ENCODE assay signal across 16 cellular contexts in genomic region chr7:106067678-106068077, GRCh38. TPM values are rescaled to one million over a fixed set of nuclear protein-coding genes. Genes with fewer than 3 reads are reported as not detected.
DNase-seq lines count a peak whose midpoint lies in the region; ATAC-seq, FAIRE-seq and TF ChIP-seq lines count a peak whose summit lies in the region.
"Had no signal": no experiment of that assay in that cellular context is flagged by ENCODE, and none has a peak within 500 bp of the region (broad histone marks: within the 10 kb centered on the region; RNA-seq: fewer than 3 reads in every experiment).

No MANE protein-coding gene starts in this region.

- no peaks in the 10 kb centered on the region for H3K27me3 Mint-ChIP-seq in activated CD4-positive, alpha-beta T cell treated with anti-CD3 and anti-CD28 coated beads, Interleukin-2, amount 10 ng/mL, durations not matched to agents 7 days and 5 days
- no peaks in the 10 kb centered on the region for H3K27me3 Mint-ChIP-seq in CD4-positive, alpha-beta T cell

- TF ChIP-seq RAD21 in K562 (CRISPR knock-in tag; conservative IDR thresholded peaks at IDR 0.05 in 1 of 2, IDR thresholded peaks at IDR 0.05 in 1 of 2) = no peak

- whole genome bisulfite sequencing in K562 (ENCODE audit: insufficient coverage, low coverage, missing lambda C conversion rate) = 37% methylated on average over 3 of the region's 3 CpGs
- 41 to 82% methylated on average over 3 of the region's 3 CpGs for WGBS in sigmoid colon, 2 donors

- no peak overlapping the region for H3K4me3 Mint-ChIP-seq in activated CD4-positive, alpha-beta T cell treated with anti-CD3 and anti-CD28 coated beads, Interleukin-2, amount 10 ng/mL, durations not matched to agents 7 days and 5 days
- H3K4me3 Mint-ChIP-seq in CD4-positive, alpha-beta T cell = no peak overlapping the region

- no peaks in the 10 kb centered on the region for H3K9me2 ChIP-seq in Karpas-422 (replicated peaks; ENCODE audit: insufficient read depth, low read length)

- H3K4me3 ChIP-seq in Karpas-422 (ENCODE audit: low read length) (no peak overlapping the region), K562 (no peak overlapping the region), sigmoid colon (no peak overlapping the region), vagina (no peak overlapping the region)
- H3K4me3 ChIP-seq: SJSA1 had no signal

- H3K36me3 ChIP-seq in Karpas-422 (ENCODE audit: insufficient read depth, low read length) (no peaks in the 10 kb centered on the region), K562 (ENCODE audit: control insufficient read depth, insufficient read depth, low read length) (no peaks in the 10 kb centered on the region), sigmoid colon (no peaks in the 10 kb centered on the region), vagina (no peaks in the 10 kb centered on the region)
- H3K36me3 ChIP-seq: SJSA1 had no signal

- in situ Hi-C loops in K562 (cut with MboI) = no loop called here

- H3K4me1 Mint-ChIP-seq in activated CD4-positive, alpha-beta T cell treated with anti-CD3 and anti-CD28 coated beads, Interleukin-2, amount 10 ng/mL, durations not matched to agents 7 days and 5 days = peaks cover 54% of the 10 kb centered on the region
- peaks cover 47% of the 10 kb centered on the region for H3K4me1 Mint-ChIP-seq in CD4-positive, alpha-beta T cell (ENCODE audit: low read depth)

- BruUV-seq in K562 (replicated peaks; lab: Mats Ljungman, UMichigan) = no TSS peak

- no peaks in the 10 kb centered on the region for H3K9me3 Mint-ChIP-seq in activated CD4-positive, alpha-beta T cell treated with anti-CD3 and anti-CD28 coated beads, Interleukin-2, amount 10 ng/mL, durations not matched to agents 7 days and 5 days
- H3K9me3 Mint-ChIP-seq in CD4-positive, alpha-beta T cell = no peaks in the 10 kb centered on the region

- POLR2A ChIA-PET in K562 (lab: Yijun Ruan, JAX) = interaction anchor here (0.7 to 1.4 kb wide), 2 partner anchors 13 to 213 kb away, joined by 4 to 5 read pairs; no protein-coding TSS in a partner anchor
- POLR2A ChIA-PET in activated CD4-positive, alpha-beta T cell treated with anti-CD3 and anti-CD28 coated beads, Interleukin-2, amount 10 ng/mL, durations not matched to agents 7 days and 5 days (lab: Charles Lee) = no interaction called here
- POLR2A ChIA-PET in CD4-positive, alpha-beta T cell (lab: Charles Lee) = no interaction called here

- peaks cover 3% of the 10 kb centered on the region; the same call in 1 of the 2 replicates for H3K79me2 ChIP-seq in Karpas-422 (ENCODE audit: low read length)
- no peaks in the 10 kb centered on the region for H3K79me2 ChIP-seq in K562 (ENCODE audit: control insufficient read depth, insufficient read depth, low read length)

- TF ChIP-seq POLR2A in K562 (conservative IDR thresholded peaks at IDR 0.05) (no peak), sigmoid colon (IDR thresholded peaks at IDR 0.05) (no peak), vagina (IDR thresholded peaks at IDR 0.05) (no peak)

- FAIRE-seq in K562 (lab: Jason Lieb, UNC) = no peak

- DNase-seq in Karpas-422 = no peak
- no peak for DNase-seq in K562 (ENCODE audit: extremely low read depth in 1 of 4, low spot score in 3 of 4)
- DNase-seq in sigmoid colon = no peak
- no peak for DNase-seq in vagina (ENCODE audit: extremely low spot score in 2 of 2)
- no peak for DNase-seq in activated CD8-positive, alpha-beta memory T cell treated with anti-CD3 and anti-CD28 coated beads, Interleukin-2, amount 50 U/mL, for 48 hours
- no peak for DNase-seq in activated CD4-positive, alpha-beta T cell treated with anti-CD3 and anti-CD28 coated beads, Interleukin-2, amount 10 ng/mL, durations not matched to agents 7 days and 5 days
- DNase-seq in CD4-positive, alpha-beta T cell = no peak
- DNase-seq: DMS79, NCI-H1694, NCI-H2081, NCI-H2171, NCI-H524 treated with DMSO at 0.1 percent for 48 hours, NCI-H82, OCI-M1 had no signal

- H3K9me1 ChIP-seq in K562 (ENCODE audit: control insufficient read depth, insufficient read depth, low read length) = peaks cover 7% of the 10 kb centered on the region

- H3K27me3 ChIP-seq in Karpas-422 (ENCODE audit: low read length) (no peaks in the 10 kb centered on the region), K562 (ENCODE audit: control insufficient read depth in 2 of 2, insufficient read depth in 2 of 2, low read length in 2 of 2) (peaks cover 15 to 41% of the 10 kb centered on the region in 2 experiments; a peak in 4 of 5 replicates), sigmoid colon (no peaks in the 10 kb centered on the region), vagina (no peaks in the 10 kb centered on the region)
- no peaks in the 10 kb centered on the region for H3K27me3 ChIP-seq in CD4-positive, alpha-beta T cell (ENCODE audit: control insufficient read depth, insufficient read depth, low read length)
- H3K27me3 ChIP-seq: SJSA1 had no signal

- H3K9me3 ChIP-seq in Karpas-422 (ENCODE audit: low read length) = no peaks in the 10 kb centered on the region
- H3K9me3 ChIP-seq in K562 (replicated peaks; ENCODE audit: control insufficient read depth, insufficient read depth, low read depth, low read length) = no peaks in the 10 kb centered on the region
- no peaks in the 10 kb centered on the region for H3K9me3 ChIP-seq in sigmoid colon
- no peaks in the 10 kb centered on the region for H3K9me3 ChIP-seq in vagina
- H3K9me3 ChIP-seq in CD4-positive, alpha-beta T cell (ENCODE audit: control insufficient read depth, low read length) = no peaks in the 10 kb centered on the region
- H3K9me3 ChIP-seq: SJSA1 had no signal

- H3K9ac ChIP-seq in Karpas-422 (ENCODE audit: low read length) (peak overlapping the region; percentile 72), K562 (ENCODE audit: insufficient read depth in 1 of 2, low read depth in 2 of 2, low read length in 2 of 2) (no peak overlapping the region)

- no peak for TF ChIP-seq EP300 in K562 (IDR thresholded peaks at IDR 0.05; ENCODE audit: low read length)
- peak; percentile 69 to 96 (median 88) for TF ChIP-seq EP300 in sigmoid colon (IDR thresholded peaks at IDR 0.05)

- peak overlapping the region; percentile 99 for H3K27ac ChIP-seq in Karpas-422 (ENCODE audit: low read length)
- no peak overlapping the region for H3K27ac ChIP-seq in K562 (ENCODE audit: extremely low read depth, low read depth, low read length)
- H3K27ac ChIP-seq in sigmoid colon = peak overlapping the region; percentile 88 to 90 (median 88)
- peak overlapping the region; percentile 63 for H3K27ac ChIP-seq in vagina
- no peak overlapping the region for H3K27ac ChIP-seq in CD4-positive, alpha-beta T cell (ENCODE audit: low read depth, low read length)
- H3K27ac ChIP-seq: SJSA1 had no signal

- TF ChIP-seq CTCF in K562 (IDR thresholded peaks at IDR 0.05 in 2 of 3, conservative IDR thresholded peaks at IDR 0.05 in 1 of 3; ENCODE audit: insufficient read depth in 2 of 3, low read depth in 1 of 3, low read length in 3 of 3) (no peak), sigmoid colon (IDR thresholded peaks at IDR 0.05) (no peak), vagina (IDR thresholded peaks at IDR 0.05) (no peak)
- no peak for TF ChIP-seq CTCF in CD4-positive, alpha-beta T cell (IDR thresholded peaks at IDR 0.05)

- H4K20me1 ChIP-seq in Karpas-422 (ENCODE audit: insufficient read depth, low read depth, low read length) (no peaks in the 10 kb centered on the region), K562 (replicated peaks; ENCODE audit: control insufficient read depth, insufficient read depth, low read length) (peaks cover 11% of the 10 kb centered on the region; the same call in 1 of the 2 replicates)

- CTCF ChIA-PET in K562 (lab: Yijun Ruan, JAX; ENCODE audit: low intra/inter-chr PET ratio) = no interaction called here
- CTCF ChIA-PET in activated CD4-positive, alpha-beta T cell treated with anti-CD3 and anti-CD28 coated beads, Interleukin-2, amount 10 ng/mL, durations not matched to agents 7 days and 5 days (lab: Charles Lee) = interaction anchor here (0.8 to 5.7 kb wide), 4 partner anchors 10 to 86 kb away, joined by 3 to 27 read pairs (median 4); no protein-coding TSS in a partner anchor
- CTCF ChIA-PET in CD4-positive, alpha-beta T cell (lab: Charles Lee) = interaction anchor here (1.6 kb wide), 1 partner anchor 86 kb away, joined by 3 read pairs; no protein-coding TSS in a partner anchor

- H3K36me3 Mint-ChIP-seq in activated CD4-positive, alpha-beta T cell treated with anti-CD3 and anti-CD28 coated beads, Interleukin-2, amount 10 ng/mL, durations not matched to agents 7 days and 5 days (ENCODE audit: low read depth) = peaks cover 9% of the 10 kb centered on the region
- no peaks in the 10 kb centered on the region for H3K36me3 Mint-ChIP-seq in CD4-positive, alpha-beta T cell (ENCODE audit: low read depth)

- H3K4me2 ChIP-seq in Karpas-422 (ENCODE audit: low read depth, low read length, poor library complexity, severe bottlenecking) (peak overlapping the region; percentile 70), K562 (ENCODE audit: insufficient read depth, low read length) (no peak overlapping the region)

- H3K27ac Mint-ChIP-seq in activated CD4-positive, alpha-beta T cell treated with anti-CD3 and anti-CD28 coated beads, Interleukin-2, amount 10 ng/mL, durations not matched to agents 7 days and 5 days = no peak overlapping the region
- H3K27ac Mint-ChIP-seq in CD4-positive, alpha-beta T cell = no peak overlapping the region

- intact Hi-C loops in K562 (cut with micrococcal nuclease) (no loop called here), sigmoid colon (cut with DNase I) (loop anchor here (1.0 to 10.0 kb wide), 3 partner anchors 45 to 217 kb away; partner anchors contain the start of genes NAMPT and SYPL1), vagina (cut with DNase I) (loop anchor here (5.0 kb wide), 1 partner anchor 45 kb away; the partner anchor contains the start of gene SYPL1)
- intact Hi-C loops in CD4-positive, alpha-beta T cell (cut with DNase I, micrococcal nuclease) = loop anchor here in 1 of 2 experiments (5.0 kb wide), 1 partner anchor 35 kb away; no protein-coding TSS in a partner anchor

- H3K4me1 ChIP-seq in Karpas-422 (ENCODE audit: low read length) (peaks cover 100% of the 10 kb centered on the region), K562 (replicated peaks in 1 of 2; ENCODE audit: control insufficient read depth in 2 of 2, insufficient read depth in 2 of 2, low read length in 2 of 2) (peaks cover 29 to 34% of the 10 kb centered on the region in 2 experiments), sigmoid colon (peaks cover 0 to 98% (median 89%) of the 10 kb centered on the region in 4 donors), vagina (peaks cover 82% of the 10 kb centered on the region)

- H2AFZ ChIP-seq in Karpas-422 (ENCODE audit: low read length) = no peak overlapping the region
- no peak overlapping the region for H2AFZ ChIP-seq in K562 (ENCODE audit: low read depth, low read length)

- no peak for ATAC-seq in K562
- no peak for ATAC-seq in CD4-positive, alpha-beta T cell (ENCODE audit: poor library complexity)
- ATAC-seq: Right ventricle myocardium inferior had no signal

RNA-seq across cellular contexts. Expression of gene SYPL1, which starts 44.4 kb away (rescaled TPM):
- total RNA-seq in Karpas-422 (2014; rRNA removed; shearing (Covaris generic); ENCODE audit: low replicate concordance) = 88.9 and 251 TPM in 2 replicates
- 58.3 and 92.7 TPM in 2 replicates for total RNA-seq in K562 (2011; cell fraction: chromatin; rRNA removed; ENCODE audit: low replicate concordance)
- 54.4 and 68.0 TPM in 2 replicates for total RNA-seq in K562 (2011; cell fraction: nucleolus; rRNA removed)
- 90.3 and 115 TPM in 2 replicates for total RNA-seq in K562 (2011; cell fraction: nucleoplasm; rRNA removed)
- total RNA-seq in K562 (2014; rRNA removed) (23.8 and 25.5 TPM in 2 replicates), K562 (2014; rRNA removed; fragmentation: Illumina TruSeq; extraction: Trizol) (51.3 and 58.3 TPM in 2 replicates), K562 (2015; rRNA removed; fragmentation: Illumina TruSeq; extraction: Trizol) (45.0 and 47.8 TPM in 2 replicates), K562 (2021) (70.2 and 73.4 TPM in 2 replicates), sigmoid colon (100 to 1,000 TPM in 3 of 4 donors, 10 to 100 TPM in 1; 99.5 to 184 (median 144) TPM), vagina (76.9 TPM)
- polyA plus RNA-seq in K562 (2011; rRNA removed) (71.7 and 100 TPM in 2 replicates), K562 (2014; fragmentation: Illumina TruSeq; extraction: Trizol) (71.9 and 81.5 TPM in 2 replicates), K562 (2014; fragmentation: Nextera tagmentation; extraction: Ambion mirVana) (100 to 1,000 TPM; 171 to 214 TPM), K562 (2014; rRNA removed) (53.5 and 54.1 TPM in 2 replicates), sigmoid colon (10 to 100 TPM; 21.0 to 84.0 (median 24.3) TPM)
- polyA plus RNA-seq in K562 (2011; cell fraction: cytosol; rRNA removed) = 41.5 and 68.5 TPM in 2 replicates
- polyA plus RNA-seq in K562 (2011; cell fraction: nucleus; rRNA removed) = 15.7 and 22.1 TPM in 2 replicates
- 94.6 and 111 TPM in 2 replicates for polyA plus RNA-seq in K562 (2012)
- 68.6 and 85.2 TPM in 2 replicates for polyA minus RNA-seq in K562 (2011; rRNA and poly(A)+ RNA removed)
- polyA minus RNA-seq in K562 (2011; cell fraction: cytosol; rRNA and poly(A)+ RNA removed) = 27.0 and 38.1 TPM in 2 replicates
- polyA minus RNA-seq in K562 (2011; cell fraction: nucleus; rRNA and poly(A)+ RNA removed) = 14.4 and 20.3 TPM in 2 replicates
- total RNA-seq in activated CD4-positive, alpha-beta T cell treated with anti-CD3 and anti-CD28 coated beads, Interleukin-2, amount 10 ng/mL, durations not matched to agents 7 days and 5 days = 10 to 100 TPM; 36.7 to 40.3 TPM
- total RNA-seq in CD4-positive, alpha-beta T cell = 10 to 100 TPM; 51.2 to 53.1 TPM

Comparison
In these comparisons a context has a peak if more than half of its experiments do, and no peak if none do; other contexts are left out.
1. H3K27ac ChIP-seq: peak in Karpas-422 (single experiment), sigmoid colon (4 of 4) and vagina (single experiment); none in K562 (single experiment) and CD4-positive, alpha-beta T cell (single experiment).